ENCODE assay signal across 18 cellular contexts in genomic region chr17:59432657-59433056, GRCh38.
DNase-seq lines count a peak whose midpoint lies in the region; ATAC-seq and TF ChIP-seq lines count a peak whose summit lies in the region.
"Had no signal": no experiment of that assay in that cellular context is flagged by ENCODE, and none has a peak within 500 bp of the region (broad histone marks: within the 10 kb centered on the region; RNA-seq: fewer than 3 reads in every experiment).

No MANE protein-coding gene starts in this region.

- no peak overlapping the region for H3K9ac ChIP-seq in parathyroid adenoma
- H3K9ac ChIP-seq: BLaER1 had no signal

- peak overlapping the region; percentile 16 for H3K27ac Mint-ChIP-seq in activated CD8-positive, alpha-beta memory T cell treated with anti-CD3 and anti-CD28 coated beads, Interleukin-2, amount 10 ng/mL, durations not matched to agents 7 days and 5 days
- H3K27ac Mint-ChIP-seq: CD4-positive, alpha-beta memory T cell had no signal

- peak overlapping the region; percentile 3 for H2AFZ ChIP-seq in parathyroid adenoma

- peaks cover 55% of the 10 kb centered on the region for H3K4me1 Mint-ChIP-seq in activated CD8-positive, alpha-beta memory T cell treated with anti-CD3 and anti-CD28 coated beads, Interleukin-2, amount 10 ng/mL, durations not matched to agents 7 days and 5 days

- H3K36me3 ChIP-seq in parathyroid adenoma (ENCODE audit: control insufficient read depth, insufficient read depth, low read length) (no peaks in the 10 kb centered on the region), lower lobe of right lung (no peaks in the 10 kb centered on the region)
- H3K36me3 ChIP-seq: BLaER1 had no signal

- CTCF ChIA-PET in activated CD8-positive, alpha-beta memory T cell treated with anti-CD3 and anti-CD28 coated beads, Interleukin-2, amount 10 ng/mL, durations not matched to agents 7 days and 5 days (lab: Charles Lee) = interaction anchor here (0.7 to 12.9 kb wide), 8 partner anchors 9 to 122 kb away, joined by 3 to 199 read pairs (median 7); no protein-coding TSS in a partner anchor

- H3K9me3 Mint-ChIP-seq in activated CD8-positive, alpha-beta memory T cell treated with anti-CD3 and anti-CD28 coated beads, Interleukin-2, amount 10 ng/mL, durations not matched to agents 7 days and 5 days (ENCODE audit: low read depth) = peaks cover 5% of the 10 kb centered on the region

- no peaks in the 10 kb centered on the region for H3K9me3 ChIP-seq in parathyroid adenoma (ENCODE audit: control insufficient read depth, low read length)
- H3K9me3 ChIP-seq in lower lobe of right lung = no peaks in the 10 kb centered on the region

- H3K4me3 ChIP-seq in parathyroid adenoma (ENCODE audit: low read depth, low read length) (no peak overlapping the region), lower lobe of right lung (no peak overlapping the region)
- H3K4me3 ChIP-seq: BLaER1 had no signal

- H3K27ac ChIP-seq in parathyroid adenoma (peak overlapping the region; percentile 60), lower lobe of right lung (no peak overlapping the region)
- H3K27ac ChIP-seq: BLaER1 had no signal

- no peak overlapping the region for H3K4me2 ChIP-seq in parathyroid adenoma (ENCODE audit: low read length)
- H3K4me2 ChIP-seq: BLaER1 had no signal

- H3K4me1 ChIP-seq in parathyroid adenoma (peaks cover 68% of the 10 kb centered on the region), lower lobe of right lung (peaks cover 32% of the 10 kb centered on the region)

- TF ChIP-seq CTCF in parathyroid adenoma (IDR thresholded peaks at IDR 0.05) (no peak), lower lobe of right lung (IDR thresholded peaks at IDR 0.05) (no peak)

- H3K79me2 ChIP-seq in parathyroid adenoma = no peaks in the 10 kb centered on the region

- H3K36me3 Mint-ChIP-seq in activated CD8-positive, alpha-beta memory T cell treated with anti-CD3 and anti-CD28 coated beads, Interleukin-2, amount 10 ng/mL, durations not matched to agents 7 days and 5 days = peaks cover 13% of the 10 kb centered on the region
- H3K36me3 Mint-ChIP-seq: CD14-positive monocyte; CD4-positive, alpha-beta memory T cell had no signal

- ATAC-seq in activated CD8-positive, alpha-beta memory T cell treated with anti-CD3 and anti-CD28 coated beads, Interleukin-2, amount 10 ng/mL, durations not matched to agents 7 days and 5 days = no peak
- ATAC-seq in lower lobe of right lung = no peak
- ATAC-seq: HCT116 had no signal

- H3K27me3 ChIP-seq in parathyroid adenoma (ENCODE audit: control insufficient read depth, insufficient read depth, low read length) = no peaks in the 10 kb centered on the region
- no peaks in the 10 kb centered on the region for H3K27me3 ChIP-seq in lower lobe of right lung (ENCODE audit: low read depth)
- H3K27me3 ChIP-seq: BLaER1 had no signal

- no peaks in the 10 kb centered on the region for H3K27me3 Mint-ChIP-seq in activated CD8-positive, alpha-beta memory T cell treated with anti-CD3 and anti-CD28 coated beads, Interleukin-2, amount 10 ng/mL, durations not matched to agents 7 days and 5 days

- intact Hi-C loops in lower lobe of right lung (cut with DNase I) = no loop called here

- DNase-seq in activated CD8-positive, alpha-beta memory T cell treated with anti-CD3 and anti-CD28 coated beads, Interleukin-2, amount 10 ng/mL, durations not matched to agents 7 days and 5 days = no peak
- no peak for DNase-seq in activated CD8-positive, alpha-beta memory T cell treated with anti-CD3 and anti-CD28 coated beads for 24 hours
- DNase-seq in NCI-H2227 (lab: John Stamatoyannopoulos, UW; ENCODE audit: unreplicated experiment) = peak; percentile 47
- DNase-seq in NCI-H69 (lab: John Stamatoyannopoulos, UW) = peak; percentile 86
- no peak for DNase-seq in lower lobe of right lung
- no peak for DNase-seq in HUDEP-2 (lab: John Stamatoyannopoulos, UW; ENCODE audit: unreplicated experiment in 76 of 76)
- DNase-seq in activated CD4-positive, CD25-positive, alpha-beta regulatory T cell (lab: John Stamatoyannopoulos, UW) = no peak
- DNase-seq: 8988T; Calu3; CD4-positive, alpha-beta memory T cell; DMS79 treated with DMSO at 0.1 percent for 48 hours; GF-D8; GOT3; H7 had no signal

- H3K4me3 Mint-ChIP-seq in activated CD8-positive, alpha-beta memory T cell treated with anti-CD3 and anti-CD28 coated beads, Interleukin-2, amount 10 ng/mL, durations not matched to agents 7 days and 5 days = no peak overlapping the region
- H3K4me3 Mint-ChIP-seq: CD14-positive monocyte; CD4-positive, alpha-beta memory T cell had no signal

Comparison
In these comparisons a context has a peak if more than half of its experiments do, and no peak if none do; other contexts are left out.
1. DNase-seq: peak in NCI-H2227 (single experiment) and NCI-H69 (single experiment); none in activated CD8-positive, alpha-beta memory T cell treated with anti-CD3 and anti-CD28 coated beads, Interleukin-2, amount 10 ng/mL, durations not matched to agents 7 days and 5 days (single experiment), activated CD8-positive, alpha-beta memory T cell treated with anti-CD3 and anti-CD28 coated beads for 24 hours (single experiment), lower lobe of right lung (single experiment), HUDEP-2 (0 of 76) and activated CD4-positive, CD25-positive, alpha-beta regulatory T cell (0 of 4).